8 cellular contexts compared by ENCODE assay signal in the genomic region with DNA sequence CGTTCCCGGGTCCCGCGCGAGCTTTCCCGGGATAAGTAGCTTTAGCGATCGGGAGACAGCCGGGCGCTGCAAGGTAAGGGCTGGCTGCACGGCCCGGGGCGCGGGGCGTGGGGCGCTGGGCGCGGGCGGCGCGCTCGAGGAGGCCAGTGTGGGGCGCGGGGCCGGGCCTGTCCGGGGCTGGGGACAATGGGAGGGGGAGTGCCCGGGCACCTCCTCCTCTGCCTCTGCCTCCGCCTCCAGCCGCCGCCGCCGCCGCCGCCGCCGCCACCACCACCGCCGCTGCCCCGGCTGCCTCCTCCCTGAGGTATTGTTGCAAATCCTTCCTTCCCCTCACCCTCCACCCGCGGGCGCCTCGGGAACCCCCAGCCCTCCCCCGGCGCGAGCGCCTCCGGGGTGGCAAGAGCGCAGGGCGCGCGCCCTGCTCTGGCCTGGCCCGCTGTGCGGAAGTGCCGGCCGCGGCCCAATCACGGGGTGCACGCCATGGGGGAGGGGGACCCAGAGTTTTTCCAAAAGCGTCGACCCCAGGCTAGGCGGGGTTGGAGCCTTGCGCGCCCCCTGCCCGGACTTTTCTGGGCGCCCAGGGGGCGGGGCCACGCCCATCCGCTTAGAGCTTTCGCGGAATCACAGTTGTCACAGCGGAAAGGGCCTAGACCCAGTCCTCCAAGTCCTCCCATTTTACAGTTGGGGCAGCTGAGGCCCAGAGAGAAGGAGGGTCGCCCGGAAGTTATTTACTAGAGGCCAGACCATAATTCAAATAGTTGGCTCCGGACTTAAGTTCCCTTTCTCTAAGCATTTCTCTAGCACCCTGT. TPM values are rescaled to one million over a fixed set of nuclear protein-coding genes. Genes with fewer than 3 reads are reported as not detected.
A peak's percentile ranks its signal among the peaks of the same experiment; 100 is the strongest.
DNase-seq lines count a peak whose midpoint lies in the region; ATAC-seq and TF ChIP-seq lines count a peak whose summit lies in the region.

Gene LPP (plus strand): TSS at position 209 of the 809 bp plus-strand sequence. CDS start 251,964 bp downstream, outside the sequence.

- no peaks in the 10 kb centered on the region for H3K9me3 Mint-ChIP-seq in activated CD4-positive, alpha-beta memory T cell treated with anti-CD3 and anti-CD28 coated beads, Interleukin-2, amount 10 ng/mL, durations not matched to agents 7 days and 5 days

- peak within 1 kb of the TSS; percentile 81 for H3K4me3 ChIP-seq in lower lobe of right lung

- H3K27me3 ChIP-seq in lower lobe of right lung (ENCODE audit: low read depth) = no peaks in the 10 kb centered on the region

- intact Hi-C loops in lower lobe of right lung (cut with DNase I) = no loop called here

- POLR2A ChIA-PET in activated CD4-positive, alpha-beta memory T cell treated with anti-CD3 and anti-CD28 coated beads, Interleukin-2, amount 10 ng/mL, durations not matched to agents 7 days and 5 days (lab: Charles Lee) = interaction anchor here (0.7 to 5.6 kb wide), 24 partner anchors 11 to 415 kb away, joined by 3 to 136 read pairs (median 4); partner anchors contain the start of gene BCL6

- H3K36me3 Mint-ChIP-seq in activated CD4-positive, alpha-beta memory T cell treated with anti-CD3 and anti-CD28 coated beads, Interleukin-2, amount 10 ng/mL, durations not matched to agents 7 days and 5 days (ENCODE audit: low read depth) = peaks cover 35% of the 10 kb centered on the region

- peak within 1 kb of the TSS; percentile 95 for H3K27ac Mint-ChIP-seq in activated CD4-positive, alpha-beta memory T cell treated with anti-CD3 and anti-CD28 coated beads, Interleukin-2, amount 10 ng/mL, durations not matched to agents 7 days and 5 days

- peaks cover 57% of the 10 kb centered on the region for H3K4me1 ChIP-seq in lower lobe of right lung

- H3K4me3 Mint-ChIP-seq in activated CD4-positive, alpha-beta memory T cell treated with anti-CD3 and anti-CD28 coated beads, Interleukin-2, amount 10 ng/mL, durations not matched to agents 7 days and 5 days = peak within 1 kb of the TSS; percentile 93

- H3K4me1 Mint-ChIP-seq in activated CD4-positive, alpha-beta memory T cell treated with anti-CD3 and anti-CD28 coated beads, Interleukin-2, amount 10 ng/mL, durations not matched to agents 7 days and 5 days = peaks cover 60% of the 10 kb centered on the region

- H3K9me3 ChIP-seq in lower lobe of right lung = no peaks in the 10 kb centered on the region

- peak within 1 kb of the TSS; percentile 95 for H3K27ac ChIP-seq in lower lobe of right lung

- H3K27me3 Mint-ChIP-seq in activated CD4-positive, alpha-beta memory T cell treated with anti-CD3 and anti-CD28 coated beads, Interleukin-2, amount 10 ng/mL, durations not matched to agents 7 days and 5 days = no peaks in the 10 kb centered on the region

- H3K36me3 ChIP-seq in lower lobe of right lung = no peaks in the 10 kb centered on the region

- CTCF ChIA-PET in activated CD4-positive, alpha-beta memory T cell treated with anti-CD3 and anti-CD28 coated beads, Interleukin-2, amount 10 ng/mL, durations not matched to agents 7 days and 5 days (lab: Charles Lee) = interaction anchor here (1.0 to 5.5 kb wide), 10 partner anchors 11 to 414 kb away, joined by 3 to 51 read pairs (median 8); partner anchors contain the start of gene BCL6

- ATAC-seq in HG02759 (IDR thresholded peaks at IDR 0.05; ENCODE audit: unreplicated experiment) (peak; percentile 89), lower lobe of right lung (peak; percentile 89 to 92)

- no peak for TF ChIP-seq CTCF in lower lobe of right lung (IDR thresholded peaks at IDR 0.05)

- DNase-seq in NCI-H2029 (lab: John Stamatoyannopoulos, UW) (peak; percentile 47), NCI-H2029 treated with DMSO at 0.1 percent for 48 hours (lab: John Stamatoyannopoulos, UW) (no peak), NCI-H345 (lab: John Stamatoyannopoulos, UW) (peak; percentile 67), ecto neural progenitor cell (ENCODE audit: low spot score) (peak; percentile 91), lower lobe of right lung (peak; percentile 91)
- DNase-seq in activated CD4-positive, alpha-beta memory T cell treated with anti-CD3 and anti-CD28 coated beads, Interleukin-2, amount 10 ng/mL, durations not matched to agents 7 days and 5 days = peak; percentile 90
- peak; percentile 66 to 67 (median 66) for DNase-seq in stimulated activated CD4-positive, alpha-beta T cell treated with anti-CD3 and anti-CD28 coated beads, TNF-alpha, amount 100 ng/mL, for 1 hour (ENCODE audit: low read depth in 3 of 3, low spot score in 1 of 3)

RNA-seq across cellular contexts. Expression of gene LPP, which starts in this region (rescaled TPM):
- 10 to 100 TPM; 51.4 to 52.4 TPM for total RNA-seq in activated CD4-positive, alpha-beta memory T cell treated with anti-CD3 and anti-CD28 coated beads, Interleukin-2, amount 10 ng/mL, durations not matched to agents 7 days and 5 days
- 180 TPM for total RNA-seq in lower lobe of right lung
